9 cellular contexts compared by ENCODE assay signal in the genomic region with DNA sequence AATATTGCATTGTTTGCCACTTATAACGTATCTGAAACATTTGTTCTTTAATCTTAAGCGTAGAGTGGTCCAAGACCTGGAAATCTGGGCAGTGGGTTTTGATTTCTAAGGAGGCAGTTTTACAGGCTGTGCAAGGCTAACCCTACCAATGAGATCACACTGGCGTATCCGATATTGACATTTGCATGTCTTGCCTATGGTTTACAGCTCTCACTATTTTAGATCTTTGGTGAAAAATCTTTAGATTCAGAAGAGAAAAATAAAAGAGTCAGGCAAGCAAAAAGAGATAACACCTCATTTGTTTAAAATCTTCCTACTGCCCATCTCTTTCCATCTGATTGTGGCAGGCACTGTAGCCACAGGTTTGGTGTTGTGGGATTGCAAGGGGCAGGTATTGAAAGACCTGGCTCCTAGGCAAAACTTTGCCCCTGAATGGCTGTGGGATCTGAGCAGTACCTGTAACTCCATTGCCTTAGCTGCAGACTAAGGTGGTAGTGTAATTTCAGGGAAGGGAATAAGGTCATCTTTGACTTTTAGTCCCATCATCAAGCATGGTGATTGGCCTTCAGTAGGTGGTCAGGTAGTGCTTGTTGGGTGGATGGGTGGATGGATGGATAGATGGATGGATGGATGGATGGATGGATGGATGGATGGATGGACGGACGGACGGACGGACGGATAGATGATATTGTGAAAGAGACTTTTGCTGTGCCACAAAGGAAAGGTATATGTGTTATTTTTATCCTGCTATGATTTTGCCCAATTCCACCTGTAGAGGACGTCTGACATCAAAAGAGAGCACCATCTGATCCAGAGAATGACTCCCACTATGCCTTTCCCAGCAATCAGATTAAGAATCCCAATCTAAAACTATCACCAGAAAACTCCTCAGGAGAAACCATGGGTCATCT. TPM values are rescaled to one million over a fixed set of nuclear protein-coding genes. Genes with fewer than 3 reads are reported as not detected.
A peak's percentile ranks its signal among the peaks of the same experiment; 100 is the strongest.
DNase-seq lines count a peak whose midpoint lies in the region; ATAC-seq, FAIRE-seq and TF ChIP-seq lines count a peak whose summit lies in the region.
"Had no signal": no experiment of that assay in that cellular context is flagged by ENCODE, and none has a peak within 500 bp of the region (broad histone marks: within the 10 kb centered on the region; RNA-seq: fewer than 3 reads in every experiment).

No MANE protein-coding gene starts in this region.

- ATAC-seq in activated CD8-positive, alpha-beta memory T cell treated with anti-CD3 and anti-CD28 coated beads, Interleukin-2, amount 10 ng/mL, durations not matched to agents 7 days and 5 days, result no peak
- no peak for ATAC-seq in activated naive CD4-positive, alpha-beta T cell treated with anti-CD3 and anti-CD28 coated beads, Interleukin-2, amount 50 U/mL, for 72 hours
- no peak for ATAC-seq in thoracic aorta (ENCODE audit: insufficient number of reproducible peaks, low FRiP score, low read depth)
- ATAC-seq in GM18870 (IDR thresholded peaks at IDR 0.05; ENCODE audit: unreplicated experiment), result no peak

- CTCF ChIA-PET in activated CD8-positive, alpha-beta memory T cell treated with anti-CD3 and anti-CD28 coated beads, Interleukin-2, amount 10 ng/mL, durations not matched to agents 7 days and 5 days (lab: Charles Lee), result interaction anchor here (0.7 to 13.4 kb wide), 27 partner anchors 13 to 182 kb away, joined by 3 to 273 read pairs (median 12); no protein-coding TSS in a partner anchor

- peaks cover 0 to 4% of the 10 kb centered on the region in 2 donors for H3K36me3 ChIP-seq in kidney (ENCODE audit: control insufficient read depth in 1 of 2, insufficient read depth in 2 of 2, low read length in 2 of 2)
- no peaks in the 10 kb centered on the region for H3K36me3 ChIP-seq in thoracic aorta

- TF ChIP-seq CTCF in kidney (IDR thresholded peaks at IDR 0.05; ENCODE audit: borderline replicate concordance, extremely low read depth, insufficient read depth) (no peak), thoracic aorta (IDR thresholded peaks at IDR 0.05) (no peak)

- H3K27ac ChIP-seq in kidney (ENCODE audit: low read depth in 2 of 2, low read length in 2 of 2) (no peak overlapping the region), thoracic aorta (no peak overlapping the region)
- H3K27ac ChIP-seq: C4-2B had no signal

- intact Hi-C loops in kidney (cut with DNase I), result no loop called here

- H3K4me1 Mint-ChIP-seq in activated CD8-positive, alpha-beta memory T cell treated with anti-CD3 and anti-CD28 coated beads, Interleukin-2, amount 10 ng/mL, durations not matched to agents 7 days and 5 days, result peaks cover 55% of the 10 kb centered on the region

- H3K36me3 Mint-ChIP-seq in activated CD8-positive, alpha-beta memory T cell treated with anti-CD3 and anti-CD28 coated beads, Interleukin-2, amount 10 ng/mL, durations not matched to agents 7 days and 5 days, result peaks cover 53% of the 10 kb centered on the region
- peaks cover 70 to 81% of the 10 kb centered on the region in 2 donors for H3K36me3 Mint-ChIP-seq in activated naive CD4-positive, alpha-beta T cell treated with anti-CD3 and anti-CD28 coated beads, Interleukin-2, amount 50 U/mL, for 72 hours

- H3K27ac Mint-ChIP-seq in activated CD8-positive, alpha-beta memory T cell treated with anti-CD3 and anti-CD28 coated beads, Interleukin-2, amount 10 ng/mL, durations not matched to agents 7 days and 5 days, result peak overlapping the region; percentile 93
- H3K27ac Mint-ChIP-seq in activated naive CD4-positive, alpha-beta T cell treated with anti-CD3 and anti-CD28 coated beads, Interleukin-2, amount 50 U/mL, for 72 hours, result peak overlapping the region; percentile 90 to 98

- H3K4me3 Mint-ChIP-seq in activated CD8-positive, alpha-beta memory T cell treated with anti-CD3 and anti-CD28 coated beads, Interleukin-2, amount 10 ng/mL, durations not matched to agents 7 days and 5 days, result peak overlapping the region; percentile 79

- H3K27me3 ChIP-seq in thoracic aorta (replicated peaks; ENCODE audit: insufficient read depth), result no peaks in the 10 kb centered on the region

- no peaks in the 10 kb centered on the region for H3K9me3 Mint-ChIP-seq in activated CD8-positive, alpha-beta memory T cell treated with anti-CD3 and anti-CD28 coated beads, Interleukin-2, amount 10 ng/mL, durations not matched to agents 7 days and 5 days (ENCODE audit: low read depth)
- H3K9me3 Mint-ChIP-seq in activated naive CD4-positive, alpha-beta T cell treated with anti-CD3 and anti-CD28 coated beads, Interleukin-2, amount 50 U/mL, for 72 hours, result peaks cover 3% of the 10 kb centered on the region in 2 donors

- H3K9ac ChIP-seq in kidney (ENCODE audit: low read length in 2 of 2), result no peak overlapping the region

- FAIRE-seq in kidney (lab: Jason Lieb, UNC), result no peak

- H3K4me1 ChIP-seq in kidney (ENCODE audit: control insufficient read depth in 1 of 2, insufficient read depth in 1 of 2, low read depth in 1 of 2, low read length in 2 of 2), result peaks cover 5 to 7% of the 10 kb centered on the region in 2 donors
- H3K4me1 ChIP-seq in thoracic aorta (ENCODE audit: control insufficient read depth in 1 of 2, low read depth in 2 of 2), result peaks cover 11 to 59% of the 10 kb centered on the region in 2 donors

- H3K27me3 Mint-ChIP-seq in activated CD8-positive, alpha-beta memory T cell treated with anti-CD3 and anti-CD28 coated beads, Interleukin-2, amount 10 ng/mL, durations not matched to agents 7 days and 5 days, result no peaks in the 10 kb centered on the region

- no peak for DNase-seq in activated CD8-positive, alpha-beta memory T cell treated with anti-CD3 and anti-CD28 coated beads, Interleukin-2, amount 10 ng/mL, durations not matched to agents 7 days and 5 days
- DNase-seq in activated CD8-positive, alpha-beta memory T cell treated with anti-CD3 and anti-CD28 coated beads, Interleukin-2, amount 50 U/mL, for 48 hours, result no peak
- DNase-seq in activated naive CD4-positive, alpha-beta T cell treated with anti-CD3 and anti-CD28 coated beads, Interleukin-2, amount 50 U/mL, for 72 hours (ENCODE audit: low spot score in 2 of 2), result no peak
- DNase-seq in kidney (no peak), thoracic aorta (ENCODE audit: low spot score) (no peak), kidney glomerular epithelial cell (lab: John Stamatoyannopoulos, UW) (no peak), SIG-M5 (lab: John Stamatoyannopoulos, UW) (no peak)

- H3K4me3 ChIP-seq in kidney (ENCODE audit: low read length in 2 of 2), result peak overlapping the region; percentile 86 to 93
- peak overlapping the region; percentile 84 for H3K4me3 ChIP-seq in thoracic aorta

- H3K9me3 ChIP-seq in kidney (ENCODE audit: control insufficient read depth in 1 of 2, low read length in 2 of 2) (no peaks in the 10 kb centered on the region), thoracic aorta (no peaks in the 10 kb centered on the region)

RNA-seq across cellular contexts. Expression of a gene that starts 1.9 kb away (rescaled TPM):
- 100 to 1,000 TPM in 1 of 2 experiments, 10 to 100 TPM in 1; 86.7 to 225 TPM for total RNA-seq in activated CD8-positive, alpha-beta memory T cell treated with anti-CD3 and anti-CD28 coated beads, Interleukin-2, amount 10 ng/mL, durations not matched to agents 7 days and 5 days
- total RNA-seq in activated naive CD4-positive, alpha-beta T cell treated with anti-CD3 and anti-CD28 coated beads, Interleukin-2, amount 50 U/mL, for 72 hours, result 100 to 1,000 TPM; 217 to 268 TPM
- total RNA-seq in kidney (52.6 TPM), thoracic aorta (10 to 100 TPM; 21.9 to 26.3 TPM)
- 2.8 TPM for polyA plus RNA-seq in kidney (ENCODE audit: insufficient read depth, low read depth, low replicate concordance)
